Comparison of ENCODE assay signal across 23 cellular contexts in genomic region chr13:78401833-78402232, GRCh38.
"Had no signal": no experiment of that assay in that cellular context is flagged by ENCODE, and none has a peak within 500 bp of the region (broad histone marks: within the 10 kb centered on the region; RNA-seq: fewer than 3 reads in every experiment).

No MANE protein-coding gene starts in this region.

- ATAC-seq: effector memory CD8-positive, alpha-beta T cell; esophagus mucosa; pancreas; psoas muscle; upper lobe of right lung had no signal

- H3K27me3 Mint-ChIP-seq: activated naive CD8-positive, alpha-beta T cell; effector memory CD8-positive, alpha-beta T cell had no signal

- H3K4me1 ChIP-seq: adrenal gland, colonic mucosa, pancreas, psoas muscle, right atrium auricular region, thyroid gland, upper lobe of right lung had no signal

- H3K36me3 Mint-ChIP-seq: activated naive CD8-positive, alpha-beta T cell; immature natural killer cell had no signal

- H3K4me2 ChIP-seq: hepatocyte had no signal

- H3K4me3 Mint-ChIP-seq: activated naive CD8-positive, alpha-beta T cell; effector memory CD8-positive, alpha-beta T cell; immature natural killer cell; nephron; stimulated activated naive CD8-positive, alpha-beta T cell treated with anti-CD3 and anti-CD28 coated beads, Interleukin-15, Interleukin-2, amounts not matched to agents 100 ng/mL and 50 ng/mL, for 24 hours had no signal

- H3K4me1 Mint-ChIP-seq: immature natural killer cell, nephron had no signal

- H3K79me2 ChIP-seq: hepatocyte had no signal

- H3K9me3 Mint-ChIP-seq: nephron had no signal

- H3K27me3 ChIP-seq: adrenal gland, colonic mucosa, hepatocyte, pancreas, right atrium auricular region, thyroid gland, upper lobe of right lung had no signal

- H3K36me3 ChIP-seq: adrenal gland, colonic mucosa, pancreas, right atrium auricular region, thyroid gland, upper lobe of right lung had no signal

- H3K27ac Mint-ChIP-seq: activated naive CD8-positive, alpha-beta T cell; effector memory CD8-positive, alpha-beta T cell; immature natural killer cell; nephron; stimulated activated naive CD8-positive, alpha-beta T cell treated with anti-CD3 and anti-CD28 coated beads, Interleukin-15, Interleukin-2, amounts not matched to agents 100 ng/mL and 50 ng/mL, for 24 hours had no signal

- H3K4me3 ChIP-seq: adrenal gland, colonic mucosa, dorsolateral prefrontal cortex, hepatocyte, pancreas, psoas muscle, right atrium auricular region, thyroid gland, upper lobe of right lung had no signal

- H2AFZ ChIP-seq: hepatocyte had no signal

- H3K9me3 ChIP-seq: adrenal gland, colonic mucosa, pancreas, psoas muscle, right atrium auricular region, thyroid gland, upper lobe of right lung had no signal

- H3K27ac ChIP-seq: adrenal gland, colonic mucosa, dorsolateral prefrontal cortex, hepatocyte, pancreas, psoas muscle, right atrium auricular region, thyroid gland, upper lobe of right lung, VCaP had no signal

- DNase-seq: activated naive CD4-positive, alpha-beta T cell; activated T-cell treated with anti-CD3 and anti-CD28 coated beads, Interleukin-2, amount 50 U/mL, for 1 hour; adrenal gland; colonic mucosa; dorsolateral prefrontal cortex; effector memory CD8-positive, alpha-beta T cell; foreskin melanocyte; immature natural killer cell; kidney glomerular epithelial cell; pancreas; psoas muscle; stimulated activated CD4-positive, alpha-beta T cell treated with anti-CD3 and anti-CD28 coated beads, Interleukin-12 subunit alpha, Interleukin-12 subunit beta, amount 100 ng/mL, for 4 hours; stimulated activated CD4-positive, alpha-beta T cell treated with anti-CD3 and anti-CD28 coated beads, Interleukin-4, amount 100 ng/mL, for 4 hours; substantia nigra; thyroid gland; upper lobe of right lung had no signal
